3 cellular contexts compared by ENCODE assay signal in genomic region chr16:57366544-57367040, GRCh38.
A peak's percentile ranks its signal among the peaks of the same experiment; 100 is the strongest.
TF ChIP-seq lines count a peak whose summit lies in the region.

No MANE protein-coding gene starts in this region.

TF ChIP-seq in SK-N-SH treated with all-trans-retinoic acid at 6 μM for 48 hours, 23 proteins besides CTCF, POLR2A, EP300 and RAD21:
- no peak for TF ChIP-seq PPARA (CRISPR knock-in tag; IDR thresholded peaks at IDR 0.05; ENCODE audit: borderline replicate concordance)
- no peak for TF ChIP-seq SNAI2 (CRISPR knock-in tag; IDR thresholded peaks at IDR 0.05)
- TF ChIP-seq PATZ1 (CRISPR knock-in tag; IDR thresholded peaks at IDR 0.05; ENCODE audit: borderline replicate concordance) = no peak
- no peak for TF ChIP-seq CSRNP3 (CRISPR knock-in tag; IDR thresholded peaks at IDR 0.05)
- no peak for TF ChIP-seq ZNF70 (CRISPR knock-in tag; IDR thresholded peaks at IDR 0.05)
- no peak for TF ChIP-seq RARB (CRISPR knock-in tag; IDR thresholded peaks at IDR 0.05)
TF ChIP-seq in SK-N-SH treated with all-trans-retinoic acid at 6 μM for 48 hours: peak in this region for 0.

TF ChIP-seq in SK-N-SH, 30 proteins besides CTCF, POLR2A, EP300 and RAD21:
- TF ChIP-seq SMC3 (IDR thresholded peaks at IDR 0.05; ENCODE audit: low read depth, low read length) = no peak
- no peak for TF ChIP-seq GABPA (IDR thresholded peaks at IDR 0.05; ENCODE audit: low read depth)
- no peak for TF ChIP-seq ZBTB33 (IDR thresholded peaks at IDR 0.05; ENCODE audit: borderline replicate concordance, low read depth)
- TF ChIP-seq PBX3 (IDR thresholded peaks at IDR 0.05) = no peak
- TF ChIP-seq MAX (IDR thresholded peaks at IDR 0.05; ENCODE audit: low read depth) = no peak
- TF ChIP-seq MEF2A (IDR thresholded peaks at IDR 0.05; ENCODE audit: borderline replicate concordance, low read depth) = no peak
- TF ChIP-seq SIN3A (IDR thresholded peaks at IDR 0.05; ENCODE audit: borderline replicate concordance, low read depth, low read length) = no peak
- TF ChIP-seq USF1 (IDR thresholded peaks at IDR 0.05; ENCODE audit: borderline replicate concordance, low read depth) = no peak
- TF ChIP-seq RCOR1 (IDR thresholded peaks at IDR 0.05; ENCODE audit: low read length) = no peak
- no peak for TF ChIP-seq FOSL2 (IDR thresholded peaks at IDR 0.05; ENCODE audit: borderline replicate concordance, low read depth)
- TF ChIP-seq GATA2 (CRISPR knock-in tag; IDR thresholded peaks at IDR 0.05) = no peak

TF ChIP-seq in K562, 482 proteins besides CTCF, POLR2A, EP300 and RAD21:
- 0 out of 2 replicates have a peak, but pooled peaks have one; percentile 21 for TF ChIP-seq CBFA2T3 (IDR thresholded peaks at IDR 0.05)
- TF ChIP-seq ZNF445 (CRISPR knock-in tag; IDR thresholded peaks at IDR 0.05; ENCODE audit: low read depth) = no peak
